28 cellular contexts compared by ENCODE assay signal in the genomic region with DNA sequence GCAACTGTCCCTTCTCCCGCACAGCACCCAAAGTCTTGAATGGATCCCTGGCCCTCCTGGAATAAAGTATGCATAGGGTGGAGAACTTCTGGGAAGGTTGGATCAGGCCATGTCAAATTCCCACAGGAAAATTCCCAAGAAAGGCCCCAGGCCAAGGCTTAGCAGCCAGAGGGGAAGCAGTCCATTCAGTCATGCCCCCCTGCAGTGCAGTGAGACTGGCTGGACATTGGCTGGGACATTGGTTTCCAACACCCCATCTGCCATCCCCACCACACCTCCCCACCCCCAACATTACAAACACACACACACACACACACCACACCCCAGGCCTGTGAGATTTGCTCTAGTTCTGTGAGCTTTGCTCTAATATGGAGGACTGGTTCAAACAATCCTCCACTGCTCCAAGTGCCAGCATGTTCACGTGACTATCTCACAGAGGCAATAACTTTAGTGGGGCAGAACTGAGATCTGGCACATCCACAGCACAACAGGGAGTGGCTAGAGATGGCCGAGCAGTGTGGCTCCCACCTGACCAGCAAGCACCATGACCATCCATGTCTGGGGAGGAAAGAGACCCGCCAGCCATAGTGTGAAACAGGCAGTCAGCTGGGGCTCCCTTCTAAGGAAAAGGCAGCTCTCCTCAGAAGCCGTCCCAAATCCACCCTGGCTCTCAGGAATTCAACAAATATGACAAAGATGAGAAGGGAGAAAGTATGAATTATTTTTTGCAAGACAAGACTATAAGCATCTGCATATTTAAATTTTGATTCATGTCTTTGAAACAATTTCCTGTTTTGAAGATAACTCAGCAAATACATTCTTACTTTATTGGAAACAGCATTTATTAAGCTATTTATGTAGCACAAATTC. TPM values are rescaled to one million over a fixed set of nuclear protein-coding genes. Genes with fewer than 3 reads are reported as not detected.
A peak's percentile ranks its signal among the peaks of the same experiment; 100 is the strongest.
DNase-seq lines count a peak whose midpoint lies in the region; ATAC-seq, FAIRE-seq and TF ChIP-seq lines count a peak whose summit lies in the region.
"Had no signal": no experiment of that assay in that cellular context is flagged by ENCODE, and none has a peak within 500 bp of the region (broad histone marks: within the 10 kb centered on the region; RNA-seq: fewer than 3 reads in every experiment).

No MANE protein-coding gene starts in this region.

- H3K36me3 ChIP-seq in PC-3 (ENCODE audit: low read depth, low read length) (no peaks in the 10 kb centered on the region), thyroid gland (no peaks in the 10 kb centered on the region), pancreas (no peaks in the 10 kb centered on the region)
- H3K36me3 ChIP-seq: BE2C, spleen had no signal

- H3K27ac Mint-ChIP-seq in natural killer cell: no peak overlapping the region
- H3K27ac Mint-ChIP-seq: activated CD4-positive, alpha-beta memory T cell treated with anti-CD3 and anti-CD28 coated beads, Interleukin-2, amount 10 ng/mL, durations not matched to agents 7 days and 5 days; activated naive CD4-positive, alpha-beta T cell treated with anti-CD3 and anti-CD28 coated beads for 36 hours; activated T-cell treated with anti-CD3 and anti-CD28 coated beads, Interleukin-2, amount 50 U/mL, for 24 hours had no signal

- no peaks in the 10 kb centered on the region for H3K36me3 Mint-ChIP-seq in natural killer cell

- no peak overlapping the region for H3K9ac ChIP-seq in PC-3 (ENCODE audit: low read length)

- intact Hi-C loops in PC-3 (cut with micrococcal nuclease): no loop called here
- intact Hi-C loops in thyroid gland (cut with DNase I): no loop called here
- intact Hi-C loops in pancreas (cut with DNase I): no loop called here
- intact Hi-C loops in natural killer cell (cut with micrococcal nuclease): no loop called here

- H3K27ac ChIP-seq in PC-3 (ENCODE audit: low read length) (peak overlapping the region; percentile 49), thyroid gland (no peak overlapping the region), pancreas (no peak overlapping the region)
- H3K27ac ChIP-seq: spleen had no signal

- H3K9me3 ChIP-seq in PC-3 (ENCODE audit: low read length) (no peaks in the 10 kb centered on the region), thyroid gland (no peaks in the 10 kb centered on the region), pancreas (no peaks in the 10 kb centered on the region)
- H3K9me3 ChIP-seq: BE2C, spleen had no signal

- H2AFZ ChIP-seq in PC-3 (ENCODE audit: low read length): no peak overlapping the region

- H3K9me2 ChIP-seq in PC-3 (replicated peaks; ENCODE audit: low read length): no peaks in the 10 kb centered on the region

- BruUV-seq in PC-3 (replicated peaks; lab: Mats Ljungman, UMichigan): no TSS peak

- peaks cover 0 to 2% of the 10 kb centered on the region in 2 donors for H3K9me3 Mint-ChIP-seq in natural killer cell
- H3K9me3 Mint-ChIP-seq: activated naive CD4-positive, alpha-beta T cell treated with anti-CD3 and anti-CD28 coated beads for 36 hours; activated T-cell treated with anti-CD3 and anti-CD28 coated beads, Interleukin-2, amount 50 U/mL, for 24 hours had no signal

- H3K4me3 Mint-ChIP-seq in natural killer cell: no peak overlapping the region
- H3K4me3 Mint-ChIP-seq: activated CD4-positive, alpha-beta memory T cell treated with anti-CD3 and anti-CD28 coated beads, Interleukin-2, amount 10 ng/mL, durations not matched to agents 7 days and 5 days; activated naive CD4-positive, alpha-beta T cell treated with anti-CD3 and anti-CD28 coated beads for 36 hours; activated T-cell treated with anti-CD3 and anti-CD28 coated beads, Interleukin-2, amount 50 U/mL, for 24 hours; H9 had no signal

- peaks cover 29% of the 10 kb centered on the region; the same call in 1 of the 2 replicates for H3K27me3 ChIP-seq in PC-3 (ENCODE audit: low read length)
- no peaks in the 10 kb centered on the region for H3K27me3 ChIP-seq in thyroid gland
- H3K27me3 ChIP-seq in pancreas: no peaks in the 10 kb centered on the region
- H3K27me3 ChIP-seq: BE2C, spleen had no signal

- WGBS in thyroid gland, 2 donors: 77 to 87% methylated on average over 5 of the region's 5 CpGs
- WGBS in pancreas, 2 donors: 70 to 76% methylated on average over 5 of the region's 5 CpGs

- ATAC-seq in PC-3 (no peak), pancreas (no peak), natural killer cell (no peak)
- ATAC-seq: left lobe of liver; stimulated activated naive CD8-positive, alpha-beta T cell treated with anti-CD3 and anti-CD28 coated beads, Interleukin-15, Interleukin-2, amounts not matched to agents 100 U/mL and 50 U/mL, for 24 hours had no signal

- no peak overlapping the region for H3K4me3 ChIP-seq in PC-3 (ENCODE audit: low read length)
- H3K4me3 ChIP-seq in fibroblast of mammary gland (ENCODE audit: control insufficient read depth, low read depth, low read length): no peak overlapping the region
- H3K4me3 ChIP-seq in thyroid gland (replicated peaks in 1 of 3): no peak overlapping the region
- no peak overlapping the region for H3K4me3 ChIP-seq in pancreas
- H3K4me3 ChIP-seq: spleen had no signal

- DNase-seq in ELR (ENCODE audit: low read depth): peak; percentile 42
- DNase-seq in PC-3: no peak
- DNase-seq in fibroblast of mammary gland (ENCODE audit: low read depth): peak; percentile 63
- DNase-seq in thyroid gland: peak; percentile 59 to 74
- DNase-seq in pancreas: no peak
- no peak for DNase-seq in GM10266 (ENCODE audit: extremely low spot score)
- DNase-seq in natural killer cell: no peak
- DNase-seq: activated CD4-positive, alpha-beta memory T cell treated with anti-CD3 and anti-CD28 coated beads, Interleukin-2, amount 10 ng/mL, durations not matched to agents 7 days and 5 days; activated naive CD4-positive, alpha-beta T cell treated with anti-CD3 and anti-CD28 coated beads for 36 hours; activated T-cell treated with anti-CD3 and anti-CD28 coated beads, Interleukin-2, amount 50 U/mL, for 24 hours; amygdala; BE2C; DND-41; H9; KBM-7; midbrain; MV-4-11; NCI-H1694; NCI-H748 treated with DMSO at 0.1 percent for 48 hours; SHP77; spleen; stimulated activated CD4-positive, alpha-beta T cell treated with anti-CD3 and anti-CD28 coated beads, Interleukin-4, amount 100 ng/mL, for 24 hours; stimulated activated naive CD8-positive, alpha-beta T cell treated with anti-CD3 and anti-CD28 coated beads, Interleukin-15, Interleukin-2, amounts not matched to agents 100 U/mL and 50 U/mL, for 24 hours had no signal

- H3K79me2 ChIP-seq in PC-3 (ENCODE audit: low read length): no peaks in the 10 kb centered on the region

- no peaks in the 10 kb centered on the region for H3F3A ChIP-seq in PC-3 (ENCODE audit: low read length, unreplicated experiment)

- H3K4me1 Mint-ChIP-seq in natural killer cell: peaks cover 20 to 21% of the 10 kb centered on the region in 2 donors

- TF ChIP-seq POLR2A in thyroid gland (IDR thresholded peaks at IDR 0.05): no peak

- H3K27me3 Mint-ChIP-seq in natural killer cell (ENCODE audit: low read depth in 2 of 2): peaks cover 4 to 6% of the 10 kb centered on the region in 2 donors

- peaks cover 20% of the 10 kb centered on the region for H3K4me1 ChIP-seq in PC-3 (ENCODE audit: insufficient read depth, low read length)
- H3K4me1 ChIP-seq in thyroid gland: peaks cover 6 to 33% of the 10 kb centered on the region in 2 donors
- H3K4me1 ChIP-seq in pancreas: no peaks in the 10 kb centered on the region
- H3K4me1 ChIP-seq: BE2C had no signal

- TF ChIP-seq CTCF in PC-3 (conservative IDR thresholded peaks at IDR 0.05; ENCODE audit: low read depth, low read length) (no peak), fibroblast of mammary gland (conservative IDR thresholded peaks at IDR 0.05; ENCODE audit: control insufficient read depth, insufficient read depth, low read depth, low read length) (no peak), thyroid gland (IDR thresholded peaks at IDR 0.05) (no peak), pancreas (IDR thresholded peaks at IDR 0.05) (no peak), GM10266 (IDR thresholded peaks at IDR 0.05; ENCODE audit: control insufficient read depth, insufficient read depth, low read depth, missing control alignments) (no peak), natural killer cell (IDR thresholded peaks at IDR 0.05) (no peak)

- H4K20me1 ChIP-seq in PC-3 (ENCODE audit: low read length): no peaks in the 10 kb centered on the region

- 0 out of 2 replicates have a peak overlapping the region, but pooled peaks have one; percentile 12 for H3K4me2 ChIP-seq in PC-3 (ENCODE audit: low read length)

- POLR2A ChIA-PET in PC-3 (lab: Charles Lee; ENCODE audit: unreplicated experiment): no interaction called here

- no peak for FAIRE-seq in pancreas (lab: Jason Lieb, UNC)

- CTCF ChIA-PET in PC-3 (lab: Charles Lee): no interaction called here

RNA-seq across cellular contexts. Expression of gene FAM170B, which starts 6.7 kb away (rescaled TPM):
- total RNA-seq in PC-3 (2014; rRNA removed) (not detected in 2 replicates), thyroid gland (not detected), pancreas (not detected), natural killer cell (not detected)
- polyA plus RNA-seq in pancreas: not detected
- total RNA-seq: activated naive CD4-positive, alpha-beta T cell treated with anti-CD3 and anti-CD28 coated beads for 36 hours; dermis microvascular lymphatic vessel endothelial cell; fibroblast of villous mesenchyme; H9; left lobe of liver; pulmonary artery endothelial cell; spleen had no signal
- polyA plus RNA-seq: neural cell had no signal

RNA-seq across cellular contexts. Expression of gene VSTM4, which starts 25.2 kb away (rescaled TPM):
- not detected in 2 replicates for total RNA-seq in PC-3 (2014; rRNA removed)
- 100 to 1,000 TPM in 3 of 4 donors, 10 to 100 TPM in 1; 42.9 to 220 (median 142) TPM for total RNA-seq in thyroid gland
- total RNA-seq in pancreas: 1 to 10 TPM in 3 of 6 donors, under 1 TPM in 3; 0.32 to 2.4 (median 0.74) TPM
- polyA plus RNA-seq in pancreas: under 1 TPM; 0.54 to 0.61 TPM
- total RNA-seq in natural killer cell: under 1 TPM; 0.38 to 0.57 (median 0.45) TPM
- total RNA-seq: activated naive CD4-positive, alpha-beta T cell treated with anti-CD3 and anti-CD28 coated beads for 36 hours had no signal

RNA-seq across cellular contexts. Expression of gene TMEM273, which starts 47.6 kb away (rescaled TPM):
- total RNA-seq in PC-3 (2014; rRNA removed): not detected in 2 replicates
- 10 to 100 TPM in 3 of 4 donors, 1 to 10 TPM in 1; 4.2 to 15.0 (median 13.2) TPM for total RNA-seq in thyroid gland
- 1 to 10 TPM in 4 of 6 donors, under 1 TPM in 2; 0.91 to 7.5 (median 1.6) TPM for total RNA-seq in pancreas
- polyA plus RNA-seq in pancreas: 1 to 10 TPM; 4.0 to 5.5 TPM
- 10 to 100 TPM; 11.6 to 46.3 (median 29.4) TPM for total RNA-seq in natural killer cell
- total RNA-seq: fibroblast of villous mesenchyme, H9 had no signal
- polyA plus RNA-seq: neural cell had no signal

Comparison
In these comparisons a context has a peak if more than half of its experiments do, and no peak if none do; other contexts are left out.
1. DNase-seq: peak in ELR (single experiment), fibroblast of mammary gland (single experiment) and thyroid gland (2 of 2); none in PC-3 (single experiment), pancreas (0 of 6), GM10266 (single experiment) and natural killer cell (single experiment).
2. RNA of gene VSTM4, which starts 25.2 kb away (total RNA-seq): 42.9 to 220 TPM in thyroid gland; 0.32 to 2.4 TPM in pancreas, 0.38 to 0.57 TPM in natural killer cell and not detected in PC-3; every median in the first group is over 10 times any median in the second.